9 cellular contexts compared by ENCODE assay signal in the genomic region with DNA sequence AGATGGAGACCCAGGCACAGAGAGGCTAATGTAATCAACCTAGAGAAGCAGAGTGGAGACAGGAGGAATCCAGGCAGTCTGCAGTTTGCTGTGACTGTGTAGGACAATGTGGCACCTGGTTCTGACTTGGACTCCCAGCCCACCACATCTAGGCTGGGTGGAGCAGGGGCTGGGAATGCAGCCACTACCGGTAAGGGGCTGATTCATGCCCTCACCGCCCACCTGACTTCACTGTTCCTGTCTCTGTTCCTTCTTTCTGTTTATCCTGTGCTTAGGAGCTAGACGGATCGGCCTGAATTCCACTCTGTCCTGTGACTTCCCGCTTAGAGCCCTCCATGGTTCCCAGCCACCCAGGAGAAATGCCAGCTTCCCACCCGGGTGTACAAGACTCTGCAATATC. TPM values are rescaled to one million over a fixed set of nuclear protein-coding genes. Genes with fewer than 3 reads are reported as not detected.
A peak's percentile ranks its signal among the peaks of the same experiment; 100 is the strongest.
DNase-seq lines count a peak whose midpoint lies in the region; ATAC-seq and TF ChIP-seq lines count a peak whose summit lies in the region.
"Had no signal": no experiment of that assay in that cellular context is flagged by ENCODE, and none has a peak within 500 bp of the region (broad histone marks: within the 10 kb centered on the region; RNA-seq: fewer than 3 reads in every experiment).

No MANE protein-coding gene starts in this region.

- intact Hi-C loops in activated CD8-positive, alpha-beta T cell treated with anti-CD3 and anti-CD28 coated beads for 36 hours (cut with micrococcal nuclease): no loop called here
- intact Hi-C loops in sciatic nerve (cut with DNase I): no loop called here

- H3K4me2 ChIP-seq in fibroblast of lung (ENCODE audit: extremely low read depth, insufficient read depth, low read length): peak overlapping the region; percentile 83

- no peak for TF ChIP-seq CTCF in GM10248 (IDR thresholded peaks at IDR 0.05; ENCODE audit: control extremely low read depth, extremely low read depth, low read depth, missing control alignments)
- no peak for TF ChIP-seq CTCF in activated CD8-positive, alpha-beta T cell treated with anti-CD3 and anti-CD28 coated beads for 36 hours (IDR thresholded peaks at IDR 0.05)
- no peak for TF ChIP-seq CTCF in fibroblast of lung (conservative IDR thresholded peaks at IDR 0.05 in 1 of 2, IDR thresholded peaks at IDR 0.05 in 1 of 2; ENCODE audit: low read depth in 1 of 2, low read length in 2 of 2)

- H3K79me2 ChIP-seq in fibroblast of lung (ENCODE audit: control insufficient read depth, insufficient read depth, low read length): peaks cover 12% of the 10 kb centered on the region

- peak overlapping the region; percentile 99 for H3K27ac ChIP-seq in fibroblast of lung (ENCODE audit: insufficient read depth, low read length)

- peaks cover 40% of the 10 kb centered on the region for H3K4me1 Mint-ChIP-seq in activated CD8-positive, alpha-beta T cell treated with anti-CD3 and anti-CD28 coated beads for 36 hours (ENCODE audit: low read depth)

- POLR2A ChIA-PET in GM10248 (lab: Yijun Ruan, JAX): interaction anchor here (1.0 kb wide), 1 partner anchor 32 kb away, joined by 3 read pairs; a partner anchor contains a TSS
- POLR2A ChIA-PET in activated CD8-positive, alpha-beta T cell treated with anti-CD3 and anti-CD28 coated beads for 36 hours (lab: Charles Lee): interaction anchor here (0.5 to 0.6 kb wide), 2 partner anchors 21 to 1049 kb away, joined by 3 read pairs; no protein-coding TSS in a partner anchor

- H3K4me3 Mint-ChIP-seq in activated CD8-positive, alpha-beta T cell treated with anti-CD3 and anti-CD28 coated beads for 36 hours: no peak overlapping the region

- H3K4me1 ChIP-seq in fibroblast of lung (ENCODE audit: control insufficient read depth, extremely low read depth, insufficient read depth, low read length): peaks cover 49% of the 10 kb centered on the region

- peak; percentile 18 for ATAC-seq in activated CD8-positive, alpha-beta T cell treated with anti-CD3 and anti-CD28 coated beads for 36 hours
- ATAC-seq in sciatic nerve (peak; percentile 4), HG03442 (IDR thresholded peaks at IDR 0.05; ENCODE audit: unreplicated experiment) (no peak)

- H3K9me3 Mint-ChIP-seq in activated CD8-positive, alpha-beta T cell treated with anti-CD3 and anti-CD28 coated beads for 36 hours: no peaks in the 10 kb centered on the region

- H4K20me1 ChIP-seq in fibroblast of lung (ENCODE audit: control insufficient read depth, extremely low read depth, insufficient read depth, low read length): no peaks in the 10 kb centered on the region

- H3K27ac Mint-ChIP-seq in activated CD8-positive, alpha-beta T cell treated with anti-CD3 and anti-CD28 coated beads for 36 hours: peak overlapping the region; percentile 49

- no peaks in the 10 kb centered on the region for H3K9me3 ChIP-seq in fibroblast of lung (ENCODE audit: control insufficient read depth, insufficient read depth, low read depth, low read length)

- CTCF ChIA-PET in GM10248 (lab: Yijun Ruan, JAX): interaction anchor here (0.8 to 3.4 kb wide), 8 partner anchors 8 to 25 kb away, joined by 3 to 22 read pairs (median 6); no protein-coding TSS in a partner anchor
- CTCF ChIA-PET in activated CD8-positive, alpha-beta T cell treated with anti-CD3 and anti-CD28 coated beads for 36 hours (lab: Charles Lee): interaction anchor here (0.7 to 7.7 kb wide), 4 partner anchors 13 to 70 kb away, joined by 3 to 44 read pairs (median 10); no protein-coding TSS in a partner anchor

- H3K36me3 Mint-ChIP-seq in activated CD8-positive, alpha-beta T cell treated with anti-CD3 and anti-CD28 coated beads for 36 hours (ENCODE audit: low read depth): no peaks in the 10 kb centered on the region

- DNase-seq in GM10248 (ENCODE audit: extremely low spot score) (peak; percentile 12), fibroblast of lung (ENCODE audit: low read depth in 2 of 2) (peak; percentile 33 to 82), sciatic nerve (ENCODE audit: low spot score) (peak; percentile 60), AG08395 (ENCODE audit: low spot score) (no peak), AG20443 (ENCODE audit: low spot score) (no peak)
- DNase-seq in activated CD8-positive, alpha-beta T cell treated with anti-CD3 and anti-CD28 coated beads for 36 hours: peak; percentile 42
- no peak for DNase-seq in stimulated activated CD4-positive, alpha-beta T cell treated with anti-CD3 and anti-CD28 coated beads, Interleukin-12 subunit alpha, Interleukin-12 subunit beta, amount 100 ng/mL, for 4 hours
- DNase-seq: NCI-H2081 treated with DMSO at 0.1 percent for 48 hours had no signal

- peak overlapping the region in 3 of 4 experiments; percentile 38 to 80 (median 51) for H3K4me3 ChIP-seq in fibroblast of lung (replicated peaks in 1 of 4; ENCODE audit: control extremely low read depth in 1 of 4, insufficient read depth in 1 of 4, low read depth in 3 of 4, low read length in 4 of 4)

- peaks cover 13% of the 10 kb centered on the region for H3K27me3 Mint-ChIP-seq in activated CD8-positive, alpha-beta T cell treated with anti-CD3 and anti-CD28 coated beads for 36 hours

- H3K36me3 ChIP-seq in fibroblast of lung (ENCODE audit: control insufficient read depth, insufficient read depth, low read length): no peaks in the 10 kb centered on the region

- no peaks in the 10 kb centered on the region for H3K27me3 ChIP-seq in fibroblast of lung (ENCODE audit: control insufficient read depth, insufficient read depth, low read length)

- no peak overlapping the region for H2AFZ ChIP-seq in fibroblast of lung (ENCODE audit: low read length)

- H3K9ac ChIP-seq in fibroblast of lung (ENCODE audit: insufficient read depth, low read length): peak overlapping the region; percentile 68

RNA-seq across cellular contexts. Expression of a gene that starts 2.6 kb away (rescaled TPM):
- total RNA-seq in activated CD8-positive, alpha-beta T cell treated with anti-CD3 and anti-CD28 coated beads for 36 hours: not detected
- total RNA-seq in fibroblast of lung (44.4 and 67.2 TPM in 2 replicates), sciatic nerve (50.2 TPM)
- 10.7 and 41.5 TPM in 2 replicates for polyA plus RNA-seq in fibroblast of lung
- polyA plus RNA-seq in fibroblast of lung (2012): 24.9 and 115 TPM in 2 replicates
- 19.9 and 35.9 TPM in 2 replicates for polyA minus RNA-seq in fibroblast of lung (ENCODE audit: low replicate concordance)

RNA-seq across cellular contexts. Expression of a gene that starts 32.4 kb away (rescaled TPM):
- total RNA-seq in activated CD8-positive, alpha-beta T cell treated with anti-CD3 and anti-CD28 coated beads for 36 hours: 10 to 100 TPM; 17.3 to 18.6 TPM
- 376 and 553 TPM in 2 replicates for total RNA-seq in fibroblast of lung
- 184 and 187 TPM in 2 replicates for polyA plus RNA-seq in fibroblast of lung
- 142 and 147 TPM in 2 replicates for polyA plus RNA-seq in fibroblast of lung (2012)
- polyA minus RNA-seq in fibroblast of lung (ENCODE audit: low replicate concordance): 260 and 282 TPM in 2 replicates
- total RNA-seq in sciatic nerve: 26.9 TPM

RNA-seq across cellular contexts. Expression of a gene that starts 34.1 kb away (rescaled TPM):
- under 1 TPM; 0.74 to 0.88 TPM for total RNA-seq in activated CD8-positive, alpha-beta T cell treated with anti-CD3 and anti-CD28 coated beads for 36 hours
- total RNA-seq in fibroblast of lung (1.3 and 4.1 TPM in 2 replicates), sciatic nerve (5.7 TPM)
- 1.1 and 3.4 TPM in 2 replicates for polyA plus RNA-seq in fibroblast of lung
- 0.69 and 2.3 TPM in 2 replicates for polyA plus RNA-seq in fibroblast of lung (2012)
- polyA minus RNA-seq in fibroblast of lung (ENCODE audit: low replicate concordance): 5.7 TPM in 1 of 2 replicates, not detected in the other

Comparison
In these comparisons a context has a peak if more than half of its experiments do, and no peak if none do; other contexts are left out.
1. DNase-seq: peak in GM10248 (single experiment), activated CD8-positive, alpha-beta T cell treated with anti-CD3 and anti-CD28 coated beads for 36 hours (single experiment), fibroblast of lung (2 of 2) and sciatic nerve (single experiment); none in AG08395 (single experiment), stimulated activated CD4-positive, alpha-beta T cell treated with anti-CD3 and anti-CD28 coated beads, Interleukin-12 subunit alpha, Interleukin-12 subunit beta, amount 100 ng/mL, for 4 hours (single experiment) and AG20443 (single experiment).
2. RNA of a gene that starts 2.6 kb away (total RNA-seq): 44.4 to 67.2 TPM in fibroblast of lung and 50.2 TPM in sciatic nerve (single experiment); not detected in activated CD8-positive, alpha-beta T cell treated with anti-CD3 and anti-CD28 coated beads for 36 hours; every median in the first group is over 10 times any median in the second.
3. RNA of a gene that starts 32.4 kb away (total RNA-seq): 376 to 553 TPM in fibroblast of lung; 26.9 TPM in sciatic nerve (single experiment) and 17.3 to 18.6 TPM in activated CD8-positive, alpha-beta T cell treated with anti-CD3 and anti-CD28 coated beads for 36 hours; every median in the first group is over 10 times any median in the second.